ENCODE assay signal across 13 cellular contexts in the genomic region with DNA sequence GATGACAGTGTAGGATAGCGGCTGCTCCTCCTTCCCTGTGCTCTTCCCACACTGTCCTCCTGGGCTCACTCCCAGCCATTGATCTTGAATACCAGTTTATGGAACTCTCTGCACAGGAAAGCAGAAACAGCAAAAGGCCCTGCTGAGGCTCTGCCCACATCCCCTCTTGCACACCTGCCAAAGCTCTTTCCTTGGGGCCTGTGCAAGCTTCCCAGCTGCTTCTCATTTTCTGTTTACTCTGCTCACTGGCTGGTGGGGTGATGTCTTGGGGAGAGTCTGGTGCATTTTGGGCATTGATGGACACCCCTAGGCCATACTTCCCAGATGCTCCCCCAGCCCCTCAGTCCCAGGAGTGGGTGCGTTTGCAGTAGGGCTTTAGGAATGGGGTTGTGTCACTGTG.
"Had no signal": no experiment of that assay in that cellular context is flagged by ENCODE, and none has a peak within 500 bp of the region (broad histone marks: within the 10 kb centered on the region; RNA-seq: fewer than 3 reads in every experiment).

No MANE protein-coding gene starts in this region.

- H3K36me3 ChIP-seq: brain microvascular endothelial cell, lower lobe of right lung, prostate gland, sigmoid colon, suprapubic skin, upper lobe of left lung had no signal

- H3K4me1 ChIP-seq: lower lobe of right lung, prostate gland, sigmoid colon, suprapubic skin, upper lobe of left lung had no signal

- H3K27ac ChIP-seq: brain microvascular endothelial cell, lower lobe of right lung, prostate gland, sigmoid colon, suprapubic skin, upper lobe of left lung had no signal

- FAIRE-seq: endometrium had no signal

- H3K9me3 ChIP-seq: lower lobe of right lung, prostate gland, sigmoid colon, suprapubic skin, upper lobe of left lung had no signal

- DNase-seq: activated CD4-positive, alpha-beta memory T cell treated with anti-CD3 and anti-CD28 coated beads, Interleukin-2, amount 10 ng/mL, durations not matched to agents 7 days and 5 days; activated CD4-positive, alpha-beta T cell treated with anti-CD3 and anti-CD28 coated beads for 1 hour; amygdala; brain microvascular endothelial cell; stimulated activated CD4-positive, alpha-beta T cell treated with anti-CD3 and anti-CD28 coated beads, Interleukin-12 subunit alpha, Interleukin-12 subunit beta, amount 100 ng/mL, for 4 hours; stimulated activated naive CD8-positive, alpha-beta T cell treated with anti-CD3 and anti-CD28 coated beads, Interleukin-15, Interleukin-2, amounts not matched to agents 100 U/mL and 50 U/mL, for 24 hours had no signal

- H3K4me3 ChIP-seq: lower lobe of right lung, prostate gland, sigmoid colon, suprapubic skin, upper lobe of left lung had no signal

- ATAC-seq: esophagus mucosa; lower lobe of right lung; stimulated activated naive CD8-positive, alpha-beta T cell treated with anti-CD3 and anti-CD28 coated beads, Interleukin-15, Interleukin-2, amounts not matched to agents 100 U/mL and 50 U/mL, for 24 hours had no signal

- H3K27me3 ChIP-seq: brain microvascular endothelial cell, sigmoid colon, suprapubic skin, upper lobe of left lung had no signal
